In the genomic region with DNA sequence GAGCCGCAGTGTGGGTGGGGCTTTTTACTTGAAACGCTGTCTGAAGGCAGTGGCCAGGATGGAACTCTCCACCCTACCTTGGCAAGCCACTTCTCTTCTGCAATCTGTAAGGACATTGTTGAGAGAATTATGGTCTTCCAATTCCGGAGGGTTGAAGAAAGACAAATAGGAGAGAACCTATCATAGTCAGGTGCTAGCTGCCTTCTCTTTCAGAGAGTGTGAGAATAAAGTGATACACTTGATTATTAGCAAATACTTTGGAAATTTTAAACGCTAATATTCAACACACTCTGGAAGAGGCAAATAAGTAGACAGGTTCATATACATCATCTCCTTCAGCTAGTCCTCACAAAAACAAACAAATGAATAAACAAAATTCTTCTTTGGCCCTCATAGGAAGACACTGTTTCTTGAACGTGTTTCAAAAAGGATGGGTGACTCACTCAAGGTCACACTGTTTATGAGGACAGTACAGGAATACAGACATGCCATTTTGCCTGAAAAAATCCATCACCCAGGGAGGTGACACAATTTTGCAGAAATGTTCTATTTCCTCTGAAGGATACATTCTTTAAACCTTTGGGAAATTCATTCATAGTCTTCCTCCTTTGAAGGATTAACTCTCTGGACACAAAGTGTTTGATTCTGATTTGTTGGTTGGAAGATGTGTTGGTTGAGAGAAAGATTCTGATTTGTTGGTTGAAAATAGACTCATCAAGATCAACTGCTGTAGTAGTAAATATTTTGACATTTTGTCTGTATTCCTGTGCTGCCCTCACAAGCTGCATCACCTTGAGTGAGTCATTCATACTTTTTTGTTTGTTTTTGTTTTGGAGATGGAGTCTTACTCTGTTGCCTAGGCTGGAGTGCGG, we compare ENCODE assay signal across 22 cellular contexts. TPM values are rescaled to one million over a fixed set of nuclear protein-coding genes. Genes with fewer than 3 reads are reported as not detected.
DNase-seq lines count a peak whose midpoint lies in the region; ATAC-seq and TF ChIP-seq lines count a peak whose summit lies in the region.
"Had no signal": no experiment of that assay in that cellular context is flagged by ENCODE, and none has a peak within 500 bp of the region (broad histone marks: within the 10 kb centered on the region; RNA-seq: fewer than 3 reads in every experiment).

No MANE protein-coding gene starts in this region.

- TF ChIP-seq POLR2A in adrenal gland (IDR thresholded peaks at IDR 0.05): no peak

- H2BK12ac ChIP-seq in mesenchymal stem cell (ENCODE audit: low read length in 2 of 2): no peak overlapping the region

- no peak overlapping the region for H2BK15ac ChIP-seq in mesenchymal stem cell (ENCODE audit: low read depth, poor library complexity, severe bottlenecking)

- H3K9ac ChIP-seq in mesenchymal stem cell (ENCODE audit: low read length): peak overlapping the region; percentile 40

- H3K36me3 ChIP-seq in adrenal gland (replicated peaks in 1 of 2) (no peaks in the 10 kb centered on the region), mesenchymal stem cell (ENCODE audit: control insufficient read depth in 1 of 2, insufficient read depth in 2 of 2, low read depth in 1 of 2, low read length in 2 of 2) (peaks cover 0 to 8% of the 10 kb centered on the region in 2 experiments)
- H3K36me3 ChIP-seq: SJCRH30, thoracic aorta had no signal

- H3K9me3 Mint-ChIP-seq in HFFc6: no peaks in the 10 kb centered on the region
- H3K9me3 Mint-ChIP-seq: activated naive CD8-positive, alpha-beta T cell treated with anti-CD3 and anti-CD28 coated beads, Interleukin-2, amount 50 U/mL, for 24 hours; CD4-positive, alpha-beta T cell; neural crest cell had no signal

- ATAC-seq in GM18873 (IDR thresholded peaks at IDR 0.05; ENCODE audit: low FRiP score, unreplicated experiment): no peak

- H3K27me3 Mint-ChIP-seq in HFFc6 (ENCODE audit: insufficient read depth): peaks cover 21% of the 10 kb centered on the region
- H3K27me3 Mint-ChIP-seq: memory B cell had no signal

- H3K4me3 Mint-ChIP-seq in HFFc6: peak overlapping the region; percentile 74; the same call in 1 of the 2 replicates
- H3K4me3 Mint-ChIP-seq: CD4-positive, alpha-beta T cell; memory B cell; neural crest cell had no signal

- no peaks in the 10 kb centered on the region for H3K27me3 ChIP-seq in adrenal gland
- H3K27me3 ChIP-seq in mesenchymal stem cell (ENCODE audit: control insufficient read depth in 1 of 2, insufficient read depth in 1 of 2, low read length in 2 of 2): peaks cover 0 to 55% of the 10 kb centered on the region in 2 experiments

- H3K4ac ChIP-seq in mesenchymal stem cell (ENCODE audit: low read depth in 1 of 2, low read length in 2 of 2): no peak overlapping the region

- H2BK120ac ChIP-seq in mesenchymal stem cell (ENCODE audit: low read depth, low read length): no peak overlapping the region

- no peak overlapping the region for H3K14ac ChIP-seq in mesenchymal stem cell (ENCODE audit: low read length in 2 of 2)

- H3K4me1 Mint-ChIP-seq in HFFc6 (ENCODE audit: low read depth): peaks cover 26% of the 10 kb centered on the region
- H3K4me1 Mint-ChIP-seq: neural crest cell had no signal

- intact Hi-C loops in adrenal gland (cut with DNase I): loop anchor here in 1 of 2 donors (5.0 kb wide), 1 partner anchor 43 kb away; no protein-coding TSS in a partner anchor

- no peak overlapping the region for H3K4me2 ChIP-seq in mesenchymal stem cell (ENCODE audit: low read length, poor library complexity, severe bottlenecking)

- H4K8ac ChIP-seq in mesenchymal stem cell (ENCODE audit: low read length): no peak overlapping the region

- H3K9me3 ChIP-seq in adrenal gland (replicated peaks in 1 of 3): no peaks in the 10 kb centered on the region
- H3K9me3 ChIP-seq in mesenchymal stem cell (ENCODE audit: control insufficient read depth, low read length): no peaks in the 10 kb centered on the region
- H3K9me3 ChIP-seq: SJCRH30, thoracic aorta had no signal

- no peaks in the 10 kb centered on the region for H3K79me1 ChIP-seq in mesenchymal stem cell (replicated peaks; ENCODE audit: low read length, poor library complexity, severe bottlenecking)

- WGBS in adrenal gland, 4 donors: 28 to 38% (median 33%) methylated on average over 6 of the region's 6 CpGs
- 68% methylated on average over 5 of the region's 6 CpGs for WGBS in mesenchymal stem cell

- no peak overlapping the region for H4K91ac ChIP-seq in mesenchymal stem cell (ENCODE audit: low read length)

- DNase-seq in CD1c-positive myeloid dendritic cell (ENCODE audit: extremely low spot score) (peak; percentile 66), HFFc6 (peak; percentile 52), adrenal gland (peak in 2 of 7 donors; percentile 50 to 53), mesenchymal stem cell (peak; percentile 18)
- DNase-seq in effector CD8-positive, alpha-beta T cell (lab: John Stamatoyannopoulos, UW): no peak
- DNase-seq in central memory CD4-positive, alpha-beta T cell: no peak
- DNase-seq: activated naive CD8-positive, alpha-beta T cell treated with anti-CD3 and anti-CD28 coated beads, Interleukin-2, amount 50 U/mL, for 24 hours; activated T-cell treated with anti-CD3 and anti-CD28 coated beads, Interleukin-2, amount 50 U/mL, for 48 hours; CD4-positive, alpha-beta T cell; glutamatergic neuron; Karpas-422; NCI-H187; NCI-H510A treated with DMSO at 0.1 percent for 48 hours; SJCRH30; stimulated activated CD4-positive, alpha-beta T cell treated with anti-CD3 and anti-CD28 coated beads, Interleukin-2, amount 100 ng/mL, for 24 hours; T1000 had no signal

- no peak overlapping the region for H2AK5ac ChIP-seq in mesenchymal stem cell (ENCODE audit: low read length, severe bottlenecking)

- H2AFZ ChIP-seq in mesenchymal stem cell (ENCODE audit: low read depth, low read length): no peak overlapping the region

- H3K4me1 ChIP-seq in adrenal gland (replicated peaks in 1 of 2) (peaks cover 32 to 39% of the 10 kb centered on the region in 2 donors), mesenchymal stem cell (ENCODE audit: control insufficient read depth, insufficient read depth, low read depth, low read length) (no peaks in the 10 kb centered on the region)
- H3K4me1 ChIP-seq: SJCRH30 had no signal

- H3K27ac Mint-ChIP-seq in HFFc6: peak overlapping the region; percentile 67
- H3K27ac Mint-ChIP-seq: CD4-positive, alpha-beta T cell; memory B cell had no signal

- no peaks in the 10 kb centered on the region for H3K36me3 Mint-ChIP-seq in HFFc6 (ENCODE audit: low read depth)
- H3K36me3 Mint-ChIP-seq: memory B cell had no signal

- TF ChIP-seq CTCF in HFFc6 (IDR thresholded peaks at IDR 0.05) (no peak), adrenal gland (IDR thresholded peaks at IDR 0.05) (no peak)

- H2BK5ac ChIP-seq in mesenchymal stem cell (ENCODE audit: low read depth, low read length, poor library complexity, severe bottlenecking): no peak overlapping the region

- H3K18ac ChIP-seq in mesenchymal stem cell (ENCODE audit: low read depth in 1 of 2, low read length in 2 of 2): no peak overlapping the region

- no peak overlapping the region for H3K23ac ChIP-seq in mesenchymal stem cell (ENCODE audit: low read length in 2 of 2)

- H3K27ac ChIP-seq in adrenal gland: peak overlapping the region in 4 of 5 donors; percentile 54 to 90 (median 76)
- no peak overlapping the region for H3K27ac ChIP-seq in mesenchymal stem cell (ENCODE audit: low read length, poor library complexity, severe bottlenecking)
- H3K27ac ChIP-seq: SJCRH30, thoracic aorta had no signal

- H3K4me3 ChIP-seq in adrenal gland (peak overlapping the region in 1 of 4 donors; percentile 43), mesenchymal stem cell (ENCODE audit: insufficient read depth in 1 of 2, low read depth in 1 of 2, low read length in 2 of 2) (peak overlapping the region in 1 of 2 experiments; percentile 47)
- H3K4me3 ChIP-seq: SJCRH30, thoracic aorta had no signal

RNA-seq across cellular contexts. Expression of gene IL1RN, which starts 2.2 kb away (rescaled TPM):
- not detected for total RNA-seq in HFFc6 (2021; fragmentation: NEBNext Ultra II Directional; extraction: Animal tissue kit (Norgen Biotek cat#: 25700))
- total RNA-seq in adrenal gland: 1 to 10 TPM in 4 of 8 donors, under 1 TPM in 2, not detected in 2; 0.42 to 6.1 (median 1.1) TPM
- polyA plus RNA-seq in adrenal gland: 1 to 10 TPM; 1.4 to 2.6 (median 2.5) TPM
- not detected for polyA plus RNA-seq in mesenchymal stem cell (2013, experiment 1 of 2)
- polyA plus RNA-seq in mesenchymal stem cell (2013, experiment 2 of 2): not detected
- total RNA-seq: cerebellum, Daoy, neural crest cell, SJCRH30 had no signal

RNA-seq across cellular contexts. Expression of gene PSD4, which starts 48.6 kb away (rescaled TPM):
- total RNA-seq in HFFc6 (2021; fragmentation: NEBNext Ultra II Directional; extraction: Animal tissue kit (Norgen Biotek cat#: 25700)): 1 to 10 TPM in 5 of 6 experiments, under 1 TPM in 1; 0.76 to 1.8 (median 1.1) TPM
- 100 to 1,000 TPM in 4 of 8 donors, 10 to 100 TPM in 4; 62.7 to 164 (median 93.5) TPM for total RNA-seq in adrenal gland
- polyA plus RNA-seq in adrenal gland: 10 to 100 TPM; 21.1 to 60.2 (median 31.8) TPM
- 0.37 TPM for polyA plus RNA-seq in mesenchymal stem cell (2013, experiment 1 of 2)
- 0.45 TPM for polyA plus RNA-seq in mesenchymal stem cell (2013, experiment 2 of 2)

RNA-seq across cellular contexts. Expression of gene IL1F10, which starts 57.5 kb away (rescaled TPM):
- total RNA-seq in HFFc6 (2021; fragmentation: NEBNext Ultra II Directional; extraction: Animal tissue kit (Norgen Biotek cat#: 25700)): not detected
- not detected for total RNA-seq in adrenal gland
- polyA plus RNA-seq in adrenal gland: not detected
- polyA plus RNA-seq in mesenchymal stem cell (2013, experiment 1 of 2): not detected
- not detected for polyA plus RNA-seq in mesenchymal stem cell (2013, experiment 2 of 2)
- total RNA-seq: CD4-positive, alpha-beta T cell; cerebellum; Daoy; neural crest cell; SJCRH30; thoracic aorta had no signal

Comparison
In these comparisons a context has a peak if more than half of its experiments do, and no peak if none do; other contexts are left out.
1. DNase-seq: peak in CD1c-positive myeloid dendritic cell (single experiment), HFFc6 (single experiment) and mesenchymal stem cell (single experiment); none in effector CD8-positive, alpha-beta T cell (single experiment) and central memory CD4-positive, alpha-beta T cell (single experiment).
2. RNA of gene PSD4, which starts 48.6 kb away (total RNA-seq): 62.7 to 164 TPM in adrenal gland; 0.76 to 1.8 TPM in HFFc6; every median in the first group is over 10 times any median in the second.